27 cellular contexts compared by ENCODE assay signal in the genomic region with DNA sequence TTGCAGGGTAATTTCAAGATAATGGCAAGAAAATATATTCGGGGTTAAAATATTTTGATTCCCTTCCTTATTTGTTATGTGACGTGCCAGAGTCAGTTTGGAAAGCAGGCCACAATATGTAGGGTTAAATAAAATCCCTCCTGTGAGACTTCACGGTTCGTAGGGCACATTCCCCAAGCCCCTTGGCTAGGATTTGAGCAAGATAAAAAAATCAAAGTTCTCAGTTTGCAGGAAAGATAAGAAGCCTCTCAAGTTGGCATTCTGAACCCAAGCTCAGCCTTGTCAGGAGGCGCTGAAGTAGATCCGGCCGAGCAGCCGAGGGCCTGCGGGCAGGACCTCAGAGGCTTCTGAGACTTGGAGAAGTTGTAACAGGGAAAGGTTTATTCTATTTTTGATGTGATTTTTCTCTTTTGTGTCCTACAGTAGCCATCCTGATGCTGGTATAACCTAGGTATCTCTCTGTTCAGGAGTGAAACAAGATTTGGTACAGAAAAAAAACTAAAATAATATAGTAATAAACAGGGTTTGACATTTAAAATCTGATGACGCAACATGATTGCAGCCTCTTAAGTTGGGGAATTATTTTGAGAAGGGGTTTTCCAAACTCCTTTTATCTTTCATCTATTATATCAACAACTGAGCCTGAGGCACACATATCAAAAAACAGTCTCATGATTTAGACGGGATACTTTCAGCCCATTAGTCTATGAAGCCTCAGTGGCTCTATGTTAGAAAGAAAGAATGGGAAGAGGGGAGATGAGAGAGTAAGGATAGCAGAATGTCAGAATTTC. TPM values are rescaled to one million over a fixed set of nuclear protein-coding genes. Genes with fewer than 3 reads are reported as not detected.
A peak's percentile ranks its signal among the peaks of the same experiment; 100 is the strongest.
DNase-seq lines count a peak whose midpoint lies in the region; ATAC-seq, FAIRE-seq and TF ChIP-seq lines count a peak whose summit lies in the region.
"Had no signal": no experiment of that assay in that cellular context is flagged by ENCODE, and none has a peak within 500 bp of the region (broad histone marks: within the 10 kb centered on the region; RNA-seq: fewer than 3 reads in every experiment).

No MANE protein-coding gene starts in this region.

- peaks cover 1 to 48% of the 10 kb centered on the region in 2 experiments; a peak in 4 of 5 replicates for H3K27me3 ChIP-seq in HepG2 (ENCODE audit: control insufficient read depth in 1 of 2, insufficient read depth in 2 of 2, low read length in 2 of 2)
- no peaks in the 10 kb centered on the region for H3K27me3 ChIP-seq in right lobe of liver
- no peaks in the 10 kb centered on the region for H3K27me3 ChIP-seq in trophoblast cell (ENCODE audit: insufficient read depth, low read length)

- H3K4me1 ChIP-seq in HepG2 (ENCODE audit: insufficient read depth, low read length) (no peaks in the 10 kb centered on the region), right lobe of liver (no peaks in the 10 kb centered on the region), trophoblast cell (ENCODE audit: control insufficient read depth in 1 of 2, insufficient read depth in 2 of 2, low read length in 2 of 2) (no peaks in the 10 kb centered on the region)

- H2BK120ac ChIP-seq in trophoblast cell (ENCODE audit: insufficient read depth, low read length, poor library complexity), result no peak overlapping the region

- in situ Hi-C loops in HepG2 (cut with HindIII; ENCODE audit: extremely low pct_ligation_motif_present, low pct_unique_long_range_greater_than_20kb), result no loop called here

- WGBS in HepG2 (ENCODE audit: low lambda C conversion rate), result 7% methylated on average over 11 of the region's 11 CpGs
- WGBS in right lobe of liver (ENCODE audit: insufficient coverage, low coverage, low lambda C conversion rate, missing lambda C conversion rate), result 47% methylated on average over 11 of the region's 11 CpGs
- WGBS in trophoblast cell (ENCODE audit: extremely low coverage, insufficient coverage, insufficient read length), result no CpG with 5 or more reads among the region's 11 CpGs

- H4K20me1 ChIP-seq in HepG2 (ENCODE audit: insufficient read depth, low read length), result no peaks in the 10 kb centered on the region

- TF ChIP-seq CTCF in HepG2 (CRISPR knock-in tag; IDR thresholded peaks at IDR 0.05), result no peak
- TF ChIP-seq CTCF in right lobe of liver (IDR thresholded peaks at IDR 0.05), result no peak
- TF ChIP-seq CTCF in omental fat pad (IDR thresholded peaks at IDR 0.05), result no peak

- BruUV-seq in HepG2 (replicated peaks; lab: Mats Ljungman, UMichigan), result no TSS peak

- no peak overlapping the region for H3K27ac ChIP-seq in HepG2 (ENCODE audit: extremely low read length, insufficient read depth, low read length)
- H3K27ac ChIP-seq in right lobe of liver, result no peak overlapping the region
- H3K27ac ChIP-seq in trophoblast cell (ENCODE audit: low read depth, low read length), result no peak overlapping the region
- H3K27ac ChIP-seq: PC-9, SK-N-MC had no signal

- POLR2A ChIA-PET in HepG2 (lab: Yijun Ruan, JAX), result no interaction called here

- no peak overlapping the region for H3K14ac ChIP-seq in trophoblast cell (ENCODE audit: low read length)

- no peaks in the 10 kb centered on the region for H3K36me3 ChIP-seq in HepG2 (replicated peaks in 1 of 2; ENCODE audit: control insufficient read depth in 1 of 2, insufficient read depth in 2 of 2, low read length in 2 of 2)
- H3K36me3 ChIP-seq in right lobe of liver, result no peaks in the 10 kb centered on the region
- no peaks in the 10 kb centered on the region for H3K36me3 ChIP-seq in trophoblast cell (ENCODE audit: control insufficient read depth in 1 of 2, insufficient read depth in 2 of 2, low read length in 2 of 2)
- H3K36me3 ChIP-seq: MG63 had no signal

- no peak overlapping the region for H2AFZ ChIP-seq in HepG2 (ENCODE audit: low read length)
- no peak overlapping the region for H2AFZ ChIP-seq in trophoblast cell (ENCODE audit: insufficient read depth, low read length, poor library complexity)
- H2AFZ ChIP-seq: PC-9 had no signal

- H3K79me2 ChIP-seq in HepG2 (ENCODE audit: insufficient read depth, low read length), result no peaks in the 10 kb centered on the region
- H3K79me2 ChIP-seq in trophoblast cell (ENCODE audit: control insufficient read depth, insufficient read depth, low read length, poor library complexity), result no peaks in the 10 kb centered on the region

- no peak overlapping the region for H2BK5ac ChIP-seq in trophoblast cell (ENCODE audit: low read depth, low read length, poor library complexity)

- no peak overlapping the region for H4K12ac ChIP-seq in trophoblast cell (ENCODE audit: low read depth, low read length)

- H3K9ac ChIP-seq in HepG2 (ENCODE audit: insufficient read depth, low read depth, low read length) (no peak overlapping the region), trophoblast cell (ENCODE audit: low read length) (no peak overlapping the region)

- DNase-seq in HepG2 (ENCODE audit: low spot score), result no peak
- no peak for DNase-seq in right lobe of liver
- DNase-seq in iPS-NIHi7 (ENCODE audit: extremely low spot score), result peak; percentile 17
- no peak for DNase-seq in omental fat pad (ENCODE audit: low spot score)
- no peak for DNase-seq in left colon
- no peak for DNase-seq in trophoblast cell
- DNase-seq: AML-193, DMS53, GDM1, MG63, NCI-H1417, NCI-H187 treated with DMSO at 0.1 percent for 48 hours, NCI-H2227 treated with DMSO at 0.1 percent for 48 hours, NCI-H510A treated with DMSO at 0.1 percent for 48 hours, NCI-H748 treated with DMSO at 0.1 percent for 48 hours, PC-9, RPMI8226, SHP77 had no signal

- no peaks in the 10 kb centered on the region for H3K79me1 ChIP-seq in trophoblast cell (ENCODE audit: low read length)

- no peak overlapping the region for H2AK5ac ChIP-seq in trophoblast cell (ENCODE audit: low read length)

- CTCF ChIA-PET in HepG2 (lab: Yijun Ruan, JAX; ENCODE audit: low intra/inter-chr PET ratio, low total read pairs), result no interaction called here

- H3K4me3 ChIP-seq in HepG2 (replicated peaks in 1 of 3; ENCODE audit: insufficient read depth in 1 of 3, low read depth in 2 of 3, low read length in 3 of 3) (no peak overlapping the region), right lobe of liver (no peak overlapping the region), trophoblast cell (ENCODE audit: low read depth, low read length) (no peak overlapping the region)
- H3K4me3 ChIP-seq: MG63, PC-9, SK-N-MC had no signal

- intact Hi-C loops in HepG2 (cut with micrococcal nuclease; ENCODE audit: unreplicated experiment) (no loop called here), right lobe of liver (cut with DNase I) (no loop called here), left colon (cut with DNase I, micrococcal nuclease) (no loop called here)

- no peak for TF ChIP-seq RAD21 in HepG2 (CRISPR knock-in tag; IDR thresholded peaks at IDR 0.05)

- TF ChIP-seq EP300 in HepG2 (IDR thresholded peaks at IDR 0.05; ENCODE audit: low read depth in 2 of 2, low read length in 2 of 2) (no peak), HepG2 (CRISPR knock-in tag; IDR thresholded peaks at IDR 0.05; ENCODE audit: borderline replicate concordance) (no peak)

- H3K4me2 ChIP-seq in HepG2 (ENCODE audit: low read depth, low read length), result no peak overlapping the region
- no peak overlapping the region for H3K4me2 ChIP-seq in trophoblast cell (ENCODE audit: low read length)
- H3K4me2 ChIP-seq: PC-9 had no signal

- TF ChIP-seq POLR2A in HepG2 (IDR thresholded peaks at IDR 0.05; ENCODE audit: insufficient read depth in 1 of 2, low read depth in 2 of 2, low read length in 2 of 2) (no peak), right lobe of liver (IDR thresholded peaks at IDR 0.05) (no peak)

- no peak for FAIRE-seq in HepG2 (lab: Jason Lieb, UNC)
- FAIRE-seq: D721Med, GM19239 had no signal

- H3K4ac ChIP-seq in trophoblast cell (ENCODE audit: low read depth, low read length), result no peak overlapping the region

- ATAC-seq in HepG2 (no peak), right lobe of liver (no peak), omental fat pad (ENCODE audit: low FRiP score) (peak; percentile 28), left colon (no peak), GM21447 (IDR thresholded peaks at IDR 0.05; ENCODE audit: unreplicated experiment) (no peak)

- no peak overlapping the region for H4K8ac ChIP-seq in trophoblast cell (ENCODE audit: low read depth, low read length)

- H3K9me3 ChIP-seq in HepG2 (ENCODE audit: low read length) (no peaks in the 10 kb centered on the region), right lobe of liver (no peaks in the 10 kb centered on the region), trophoblast cell (ENCODE audit: insufficient read depth, low read depth, low read length) (no peaks in the 10 kb centered on the region)
- H3K9me3 ChIP-seq: MG63 had no signal

- no peak overlapping the region for H3K23ac ChIP-seq in trophoblast cell (ENCODE audit: low read length)

- no peak overlapping the region for H4K91ac ChIP-seq in trophoblast cell (ENCODE audit: low read depth, low read length)

- no peak overlapping the region for H2BK12ac ChIP-seq in trophoblast cell (ENCODE audit: low read length)

- no peak overlapping the region for H3K18ac ChIP-seq in trophoblast cell (ENCODE audit: low read length)

RNA-seq across cellular contexts. Expression of a gene that starts 10.2 kb away (rescaled TPM):
- total RNA-seq in HepG2 (2016; rRNA removed; fragmentation: Illumina TruSeq; extraction: Trizol), result not detected in 2 replicates
- total RNA-seq in HepG2 (2016; cell fraction: cytosol; rRNA removed; fragmentation: Illumina TruSeq; extraction: Trizol; ENCODE audit: low read depth), result not detected in 2 replicates
- total RNA-seq in HepG2 (2016; cell fraction: insoluble cytoplasmic fraction; rRNA removed; fragmentation: Illumina TruSeq; extraction: Trizol), result not detected in 2 replicates
- total RNA-seq in HepG2 (2016; cell fraction: membrane; rRNA removed; fragmentation: Illumina TruSeq; extraction: Trizol), result not detected in 2 replicates
- not detected in 2 replicates for total RNA-seq in HepG2 (2016; cell fraction: nucleus; rRNA removed; fragmentation: Illumina TruSeq; extraction: Trizol)
- not detected in 2 replicates for polyA plus RNA-seq in HepG2 (2011; rRNA removed)
- polyA plus RNA-seq in HepG2 (2011; cell fraction: cytosol; rRNA removed), result not detected in 2 replicates
- not detected in 2 replicates for polyA plus RNA-seq in HepG2 (2011; cell fraction: nucleus; rRNA removed)
- polyA plus RNA-seq in HepG2 (2012), result not detected in 2 replicates
- polyA plus RNA-seq in HepG2 (2016; cell fraction: cytosol; fragmentation: Illumina TruSeq; extraction: Trizol; ENCODE audit: low read depth), result not detected in 2 replicates
- polyA plus RNA-seq in HepG2 (2016; cell fraction: insoluble cytoplasmic fraction; fragmentation: Illumina TruSeq; extraction: Trizol; ENCODE audit: low read depth), result not detected in 2 replicates
- not detected in 2 replicates for polyA plus RNA-seq in HepG2 (2016; cell fraction: membrane; fragmentation: Illumina TruSeq; extraction: Trizol; ENCODE audit: low read depth)
- polyA plus RNA-seq in HepG2 (2016; cell fraction: nucleus; fragmentation: Illumina TruSeq; extraction: Trizol; ENCODE audit: insufficient read depth, low read depth), result not detected in 2 replicates
- polyA minus RNA-seq in HepG2 (2011; rRNA and poly(A)+ RNA removed; ENCODE audit: low replicate concordance), result not detected in 2 replicates
- polyA minus RNA-seq in HepG2 (2011; cell fraction: cytosol; rRNA and poly(A)+ RNA removed), result not detected in 2 replicates
- not detected in 2 replicates for polyA minus RNA-seq in HepG2 (2011; cell fraction: nucleus; rRNA and poly(A)+ RNA removed)
- total RNA-seq in right lobe of liver, result not detected
- not detected for total RNA-seq in omental fat pad
- not detected for total RNA-seq in left colon
- not detected in 2 replicates for polyA plus RNA-seq in trophoblast cell (2013)
- total RNA-seq: A172, H4, LHCN-M2 had no signal
- polyA plus RNA-seq: AG04450, CD14-positive monocyte had no signal

RNA-seq across cellular contexts. Expression of a gene that starts 19.5 kb away (rescaled TPM):
- total RNA-seq in HepG2 (2016; rRNA removed; fragmentation: Illumina TruSeq; extraction: Trizol) (not detected in 2 replicates), right lobe of liver (not detected), omental fat pad (not detected), left colon (not detected)
- not detected in 2 replicates for total RNA-seq in HepG2 (2016; cell fraction: cytosol; rRNA removed; fragmentation: Illumina TruSeq; extraction: Trizol; ENCODE audit: low read depth)
- total RNA-seq in HepG2 (2016; cell fraction: insoluble cytoplasmic fraction; rRNA removed; fragmentation: Illumina TruSeq; extraction: Trizol), result not detected in 2 replicates
- total RNA-seq in HepG2 (2016; cell fraction: membrane; rRNA removed; fragmentation: Illumina TruSeq; extraction: Trizol), result not detected in 2 replicates
- not detected in 2 replicates for total RNA-seq in HepG2 (2016; cell fraction: nucleus; rRNA removed; fragmentation: Illumina TruSeq; extraction: Trizol)
- polyA plus RNA-seq in HepG2 (2011; rRNA removed), result not detected in 2 replicates
- not detected in 2 replicates for polyA plus RNA-seq in HepG2 (2011; cell fraction: cytosol; rRNA removed)
- not detected in 2 replicates for polyA plus RNA-seq in HepG2 (2011; cell fraction: nucleus; rRNA removed)
- polyA plus RNA-seq in HepG2 (2012), result not detected in 2 replicates
- polyA plus RNA-seq in HepG2 (2016; cell fraction: cytosol; fragmentation: Illumina TruSeq; extraction: Trizol; ENCODE audit: low read depth), result not detected in 2 replicates
- polyA plus RNA-seq in HepG2 (2016; cell fraction: insoluble cytoplasmic fraction; fragmentation: Illumina TruSeq; extraction: Trizol; ENCODE audit: low read depth), result not detected in 2 replicates
- not detected in 2 replicates for polyA plus RNA-seq in HepG2 (2016; cell fraction: membrane; fragmentation: Illumina TruSeq; extraction: Trizol; ENCODE audit: low read depth)
- not detected in 2 replicates for polyA plus RNA-seq in HepG2 (2016; cell fraction: nucleus; fragmentation: Illumina TruSeq; extraction: Trizol; ENCODE audit: insufficient read depth, low read depth)
- not detected in 2 replicates for polyA minus RNA-seq in HepG2 (2011; rRNA and poly(A)+ RNA removed; ENCODE audit: low replicate concordance)
- polyA minus RNA-seq in HepG2 (2011; cell fraction: cytosol; rRNA and poly(A)+ RNA removed), result not detected in 2 replicates
- polyA minus RNA-seq in HepG2 (2011; cell fraction: nucleus; rRNA and poly(A)+ RNA removed), result not detected in 2 replicates
- polyA plus RNA-seq in trophoblast cell (2013), result not detected in 2 replicates
- total RNA-seq: A172, H4, LHCN-M2, PC-9 had no signal
- polyA plus RNA-seq: AG04450, CD14-positive monocyte had no signal

RNA-seq across cellular contexts. Expression of a gene that starts 22.4 kb away (rescaled TPM):
- total RNA-seq in HepG2 (2016; rRNA removed; fragmentation: Illumina TruSeq; extraction: Trizol), result not detected in 2 replicates
- not detected in 2 replicates for total RNA-seq in HepG2 (2016; cell fraction: cytosol; rRNA removed; fragmentation: Illumina TruSeq; extraction: Trizol; ENCODE audit: low read depth)
- total RNA-seq in HepG2 (2016; cell fraction: insoluble cytoplasmic fraction; rRNA removed; fragmentation: Illumina TruSeq; extraction: Trizol), result not detected in 2 replicates
- total RNA-seq in HepG2 (2016; cell fraction: membrane; rRNA removed; fragmentation: Illumina TruSeq; extraction: Trizol), result not detected in 2 replicates
- total RNA-seq in HepG2 (2016; cell fraction: nucleus; rRNA removed; fragmentation: Illumina TruSeq; extraction: Trizol), result not detected in 2 replicates
- polyA plus RNA-seq in HepG2 (2011; rRNA removed), result not detected in 2 replicates
- not detected in 2 replicates for polyA plus RNA-seq in HepG2 (2011; cell fraction: cytosol; rRNA removed)
- polyA plus RNA-seq in HepG2 (2011; cell fraction: nucleus; rRNA removed), result not detected in 2 replicates
- not detected in 2 replicates for polyA plus RNA-seq in HepG2 (2012)
- polyA plus RNA-seq in HepG2 (2016; cell fraction: cytosol; fragmentation: Illumina TruSeq; extraction: Trizol; ENCODE audit: low read depth), result not detected in 2 replicates
- polyA plus RNA-seq in HepG2 (2016; cell fraction: insoluble cytoplasmic fraction; fragmentation: Illumina TruSeq; extraction: Trizol; ENCODE audit: low read depth), result not detected in 2 replicates
- not detected in 2 replicates for polyA plus RNA-seq in HepG2 (2016; cell fraction: membrane; fragmentation: Illumina TruSeq; extraction: Trizol; ENCODE audit: low read depth)
- polyA plus RNA-seq in HepG2 (2016; cell fraction: nucleus; fragmentation: Illumina TruSeq; extraction: Trizol; ENCODE audit: insufficient read depth, low read depth), result not detected in 2 replicates
- not detected in 2 replicates for polyA minus RNA-seq in HepG2 (2011; rRNA and poly(A)+ RNA removed; ENCODE audit: low replicate concordance)
- polyA minus RNA-seq in HepG2 (2011; cell fraction: cytosol; rRNA and poly(A)+ RNA removed), result not detected in 2 replicates
- polyA minus RNA-seq in HepG2 (2011; cell fraction: nucleus; rRNA and poly(A)+ RNA removed), result not detected in 2 replicates
- not detected for total RNA-seq in right lobe of liver
- not detected for total RNA-seq in omental fat pad
- total RNA-seq in left colon, result not detected
- not detected in 2 replicates for polyA plus RNA-seq in trophoblast cell (2013)
- total RNA-seq: A172, H4, LHCN-M2, PC-9 had no signal
- polyA plus RNA-seq: AG04450, CD14-positive monocyte had no signal
